8 cellular contexts compared by ENCODE assay signal in the genomic region with DNA sequence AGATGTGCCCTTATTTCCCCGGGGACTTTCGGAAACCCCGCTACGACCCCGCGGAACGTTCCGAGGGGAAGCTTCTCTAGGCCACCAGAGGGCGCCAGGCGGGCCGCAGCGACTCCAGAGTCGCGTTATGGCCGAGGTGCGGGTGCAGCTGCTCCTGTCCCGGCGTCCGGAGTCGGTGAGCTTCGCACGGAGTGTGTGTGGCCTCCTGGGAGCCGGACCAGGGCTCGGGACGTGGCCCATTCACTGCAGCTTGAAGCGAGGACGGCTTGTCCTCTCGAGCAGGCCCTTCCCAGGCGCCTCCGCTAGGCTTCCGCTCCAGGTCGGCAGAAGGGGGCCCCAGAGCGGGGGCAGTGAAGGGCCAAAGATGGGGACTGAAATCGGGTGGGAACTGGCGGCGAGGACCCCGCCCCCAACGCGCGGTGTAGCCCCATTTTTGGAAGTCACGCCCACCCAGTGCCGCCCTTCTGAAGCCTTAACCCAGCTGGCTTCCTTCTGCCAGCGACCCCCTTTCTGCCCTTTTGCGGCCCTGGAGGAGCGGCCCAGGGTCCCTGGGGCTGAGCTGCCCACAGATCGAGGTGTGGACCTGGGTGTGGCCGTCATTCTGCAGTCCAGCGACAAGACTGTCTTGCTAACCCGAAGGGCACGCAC. TPM values are rescaled to one million over a fixed set of nuclear protein-coding genes. Genes with fewer than 3 reads are reported as not detected.
A peak's percentile ranks its signal among the peaks of the same experiment; 100 is the strongest.
DNase-seq lines count a peak whose midpoint lies in the region; ATAC-seq, FAIRE-seq and TF ChIP-seq lines count a peak whose summit lies in the region.

A gene with protein sequence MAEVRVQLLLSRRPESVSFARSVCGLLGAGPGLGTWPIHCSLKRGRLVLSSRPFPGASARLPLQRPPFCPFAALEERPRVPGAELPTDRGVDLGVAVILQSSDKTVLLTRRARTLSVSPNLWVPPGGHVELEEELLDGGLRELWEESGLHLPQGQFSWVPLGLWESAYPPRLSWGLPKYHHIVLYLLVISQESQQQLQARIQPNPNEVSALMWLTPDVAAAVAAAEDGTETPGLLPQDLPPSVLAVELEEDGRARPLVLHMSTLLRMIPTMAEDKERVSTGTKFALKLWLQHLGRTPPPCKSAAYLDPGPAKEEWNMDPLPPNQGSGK (plus strand): TSS at position 117 of the 648 bp plus-strand sequence. CDS start 11 bp downstream, at position 128.

- peak within 1 kb of the TSS; percentile 58 for H3K4me3 ChIP-seq in choroid plexus epithelial cell (ENCODE audit: low read depth, low read length)

- peak; percentile 92 for TF ChIP-seq CTCF in choroid plexus epithelial cell (conservative IDR thresholded peaks at IDR 0.05; ENCODE audit: low read depth, low read length)

- peak; percentile 62 for DNase-seq in A172 (ENCODE audit: low spot score)
- DNase-seq in GM18507 (ENCODE audit: extremely low spot score, insufficient read length, low read depth) = peak; percentile 76
- peak; percentile 33 for DNase-seq in NCI-H2196 treated with DMSO at 0.1 percent for 48 hours (lab: John Stamatoyannopoulos, UW; ENCODE audit: unreplicated experiment)
- DNase-seq in activated CD4-positive, alpha-beta T cell treated with anti-CD3 and anti-CD28 coated beads for 1 hour = peak; percentile 64
- peak; percentile 75 for DNase-seq in choroid plexus epithelial cell (ENCODE audit: low read depth)
- peak; percentile 82 for DNase-seq in left lobe of liver (ENCODE audit: low spot score)
- DNase-seq in stimulated activated CD4-positive, alpha-beta T cell treated with anti-CD3 and anti-CD28 coated beads, Interleukin-4, amount 100 ng/mL, for 1 hour = peak; percentile 80

- FAIRE-seq in GM18507 (lab: Jason Lieb, UNC) = peak; percentile 26

- ATAC-seq in HG03039 (IDR thresholded peaks at IDR 0.05; ENCODE audit: unreplicated experiment) (peak; percentile 64), left lobe of liver (peak; percentile 95)

RNA-seq across cellular contexts. Expression of the gene that starts here (rescaled TPM):
- 2.7 and 8.2 TPM in 2 replicates for total RNA-seq in A172 (2014; rRNA removed; shearing (Covaris generic))
- 0.63 TPM for total RNA-seq in left lobe of liver

Comparison
In these comparisons a context has a peak if more than half of its experiments do, and no peak if none do; other contexts are left out.
1. Peak in every context shown above with its lines: DNase-seq, ATAC-seq and H3K4me3 ChIP-seq.
2. Peak in DNase-seq and ATAC-seq in left lobe of liver; RNA of the gene not detected or under 1 TPM.